11 cellular contexts compared by ENCODE assay signal in the genomic region with DNA sequence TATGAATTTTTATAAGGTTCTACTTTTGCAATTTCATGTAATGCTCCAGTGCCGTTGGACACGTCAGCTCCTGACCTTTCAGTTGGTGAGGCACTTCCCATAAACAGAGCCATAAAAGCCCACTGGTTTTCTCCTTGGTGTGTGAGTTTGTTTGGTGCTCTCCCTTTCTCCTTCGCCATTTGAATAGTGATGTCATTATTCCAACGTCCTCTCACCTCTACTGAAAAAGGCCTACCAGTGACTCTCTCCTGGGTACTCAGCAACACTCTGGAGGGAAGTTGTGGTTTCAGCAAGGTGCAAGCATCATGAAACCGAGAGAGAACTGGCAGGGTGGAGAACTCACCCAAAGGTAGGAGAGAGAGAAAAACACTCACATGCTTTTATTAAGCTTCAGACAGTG. TPM values are rescaled to one million over a fixed set of nuclear protein-coding genes. Genes with fewer than 3 reads are reported as not detected.
DNase-seq lines count a peak whose midpoint lies in the region; ATAC-seq, FAIRE-seq and TF ChIP-seq lines count a peak whose summit lies in the region.
"Had no signal": no experiment of that assay in that cellular context is flagged by ENCODE, and none has a peak within 500 bp of the region (broad histone marks: within the 10 kb centered on the region; RNA-seq: fewer than 3 reads in every experiment).

No MANE protein-coding gene starts in this region.

- no peaks in the 10 kb centered on the region for H3K9me2 ChIP-seq in GM23338 (ENCODE audit: insufficient read depth)

- no peaks in the 10 kb centered on the region for H4K20me1 ChIP-seq in GM23338 (replicated peaks; ENCODE audit: insufficient read depth)

- no peak overlapping the region for H3K27ac Mint-ChIP-seq in GM23338

- H3K9ac ChIP-seq in kidney (ENCODE audit: low read length in 2 of 2): no peak overlapping the region

- no peaks in the 10 kb centered on the region for H3K27me3 Mint-ChIP-seq in GM23338 (ENCODE audit: insufficient read depth, low read depth, poor library complexity)

- H3K4me1 ChIP-seq in kidney (ENCODE audit: control insufficient read depth in 1 of 2, insufficient read depth in 1 of 2, low read depth in 1 of 2, low read length in 2 of 2) (peaks cover 13 to 14% of the 10 kb centered on the region in 2 donors), GM23338 (ENCODE audit: insufficient read depth) (no peaks in the 10 kb centered on the region), left ventricle myocardium inferior (no peaks in the 10 kb centered on the region)
- H3K4me1 ChIP-seq: prostate gland had no signal

- intact Hi-C loops in kidney (cut with DNase I) (no loop called here), left ventricle myocardium inferior (cut with micrococcal nuclease) (no loop called here)

- H3K79me2 ChIP-seq in GM23338 (replicated peaks; ENCODE audit: insufficient read depth): no peaks in the 10 kb centered on the region

- H3K9me3 ChIP-seq in kidney (ENCODE audit: control insufficient read depth in 1 of 2, low read length in 2 of 2) (no peaks in the 10 kb centered on the region), left ventricle myocardium inferior (replicated peaks) (no peaks in the 10 kb centered on the region)
- H3K9me3 ChIP-seq: prostate gland had no signal

- H3K4me1 Mint-ChIP-seq in GM23338: no peaks in the 10 kb centered on the region

- ATAC-seq in GM18861 (IDR thresholded peaks at IDR 0.05; ENCODE audit: unreplicated experiment) (peak; percentile 73), GM21447 (IDR thresholded peaks at IDR 0.05; ENCODE audit: unreplicated experiment) (peak; percentile 95), HG03520 (IDR thresholded peaks at IDR 0.05; ENCODE audit: unreplicated experiment) (peak; percentile 69), GM23338 (no peak)

- no peaks in the 10 kb centered on the region for H3K36me3 ChIP-seq in kidney (ENCODE audit: control insufficient read depth in 1 of 2, insufficient read depth in 2 of 2, low read length in 2 of 2)
- no peaks in the 10 kb centered on the region for H3K36me3 ChIP-seq in GM23338 (ENCODE audit: insufficient read depth)
- no peaks in the 10 kb centered on the region for H3K36me3 ChIP-seq in left ventricle myocardium inferior
- H3K36me3 ChIP-seq: prostate gland had no signal

- no peak for FAIRE-seq in kidney (lab: Jason Lieb, UNC)
- FAIRE-seq: frontal cortex had no signal

- TF ChIP-seq CTCF in kidney (IDR thresholded peaks at IDR 0.05; ENCODE audit: borderline replicate concordance, extremely low read depth, insufficient read depth): no peak
- TF ChIP-seq CTCF in GM23338 (conservative IDR thresholded peaks at IDR 0.05; ENCODE audit: low read depth in 2 of 2): no peak
- TF ChIP-seq CTCF in left ventricle myocardium inferior (IDR thresholded peaks at IDR 0.05; ENCODE audit: borderline replicate concordance): no peak

- no peak for DNase-seq in kidney
- DNase-seq in GM23338 (ENCODE audit: low spot score): no peak
- no peak for DNase-seq in left ventricle myocardium inferior
- no peak for DNase-seq in OCI-M1 (lab: John Stamatoyannopoulos, UW)
- DNase-seq in substantia nigra (lab: John Stamatoyannopoulos, UW): no peak
- DNase-seq: anterior cingulate cortex had no signal

- no peaks in the 10 kb centered on the region for H3K36me3 Mint-ChIP-seq in GM23338 (ENCODE audit: low read depth)

- H3K27ac ChIP-seq in kidney (ENCODE audit: low read depth in 2 of 2, low read length in 2 of 2) (peak overlapping the region; percentile 65 to 73), GM23338 (ENCODE audit: low read depth) (no peak overlapping the region), left ventricle myocardium inferior (replicated peaks) (no peak overlapping the region), substantia nigra (ENCODE audit: low read depth, low read length, poor library complexity, severe bottlenecking) (no peak overlapping the region)
- H3K27ac ChIP-seq: prostate gland had no signal

- H3K27me3 ChIP-seq in GM23338 (ENCODE audit: insufficient read depth) (no peaks in the 10 kb centered on the region), left ventricle myocardium inferior (ENCODE audit: low read depth) (peaks cover 49% of the 10 kb centered on the region)

- H3F3A ChIP-seq in GM23338 (replicated peaks; ENCODE audit: low read depth): no peaks in the 10 kb centered on the region

- no peak overlapping the region for H3K4me3 Mint-ChIP-seq in GM23338

- H2AFZ ChIP-seq in GM23338: no peak overlapping the region

- no peaks in the 10 kb centered on the region for H3K9me3 Mint-ChIP-seq in GM23338

- H3K4me3 ChIP-seq in kidney (ENCODE audit: low read length in 2 of 2): no peak overlapping the region
- H3K4me3 ChIP-seq in GM23338: no peak overlapping the region
- H3K4me3 ChIP-seq in left ventricle myocardium inferior: no peak overlapping the region
- H3K4me3 ChIP-seq: prostate gland had no signal

- no peak overlapping the region for H3K4me2 ChIP-seq in GM23338

TF ChIP-seq in GM23338, 12 proteins besides CTCF, POLR2A, EP300 and RAD21 (continues in another document):
- TF ChIP-seq CREB1 (CRISPR knock-in tag; IDR thresholded peaks at IDR 0.05; ENCODE audit: low read depth) (no peak), EZH2 (IDR thresholded peaks at IDR 0.05; ENCODE audit: low read depth, unreplicated experiment) (no peak), POLR2AphosphoS5 (IDR thresholded peaks at IDR 0.05; ENCODE audit: low read depth) (no peak), ZNF114 (CRISPR knock-in tag; IDR thresholded peaks at IDR 0.05) (no peak), STAT1 (IDR thresholded peaks at IDR 0.05; ENCODE audit: unreplicated experiment) (no peak), EZH2phosphoT487 (IDR thresholded peaks at IDR 0.05; ENCODE audit: unreplicated experiment) (no peak), REST (IDR thresholded peaks at IDR 0.05; ENCODE audit: unreplicated experiment) (no peak), ZNF331 (CRISPR knock-in tag; IDR thresholded peaks at IDR 0.05; ENCODE audit: low read depth) (no peak), JUNB (IDR thresholded peaks at IDR 0.05; ENCODE audit: unreplicated experiment) (no peak)
- TF ChIP-seq, protein P1, sequence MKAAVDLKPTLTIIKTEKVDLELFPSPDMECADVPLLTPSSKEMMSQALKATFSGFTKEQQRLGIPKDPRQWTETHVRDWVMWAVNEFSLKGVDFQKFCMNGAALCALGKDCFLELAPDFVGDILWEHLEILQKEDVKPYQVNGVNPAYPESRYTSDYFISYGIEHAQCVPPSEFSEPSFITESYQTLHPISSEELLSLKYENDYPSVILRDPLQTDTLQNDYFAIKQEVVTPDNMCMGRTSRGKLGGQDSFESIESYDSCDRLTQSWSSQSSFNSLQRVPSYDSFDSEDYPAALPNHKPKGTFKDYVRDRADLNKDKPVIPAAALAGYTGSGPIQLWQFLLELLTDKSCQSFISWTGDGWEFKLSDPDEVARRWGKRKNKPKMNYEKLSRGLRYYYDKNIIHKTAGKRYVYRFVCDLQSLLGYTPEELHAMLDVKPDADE (IDR thresholded peaks at IDR 0.05): no peak

RNA-seq across cellular contexts. Expression of gene HNF1B, which starts 29.6 kb away (rescaled TPM):
- total RNA-seq in kidney (185 TPM), left ventricle myocardium inferior (not detected)
- polyA plus RNA-seq in kidney (ENCODE audit: insufficient read depth, low read depth, low replicate concordance) (84.1 TPM), GM23338 (2016; fragmentation: Nextera tagmentation; extraction: Ambion mirVana) (0.19 TPM in 1 of 2 replicates, not detected in the other)
- 0.04 and 0.07 TPM in 2 replicates for total RNA-seq in GM23338 (2014; rRNA removed; shearing (Covaris generic))
- total RNA-seq: frontal cortex had no signal

Comparison
In these comparisons a context has a peak if more than half of its experiments do, and no peak if none do; other contexts are left out.
1. H3K27ac ChIP-seq: peak in kidney (2 of 2); none in GM23338 (single experiment), left ventricle myocardium inferior (single experiment) and substantia nigra (single experiment).
2. RNA of gene HNF1B, which starts 29.6 kb away (total RNA-seq): 185 TPM in kidney (single experiment); 0.04 to 0.07 TPM in GM23338 and not detected in left ventricle myocardium inferior (single experiment); every median in the first group is over 100 times any median in the second.